Comparison of ENCODE assay signal across 25 cellular contexts in the genomic region with DNA sequence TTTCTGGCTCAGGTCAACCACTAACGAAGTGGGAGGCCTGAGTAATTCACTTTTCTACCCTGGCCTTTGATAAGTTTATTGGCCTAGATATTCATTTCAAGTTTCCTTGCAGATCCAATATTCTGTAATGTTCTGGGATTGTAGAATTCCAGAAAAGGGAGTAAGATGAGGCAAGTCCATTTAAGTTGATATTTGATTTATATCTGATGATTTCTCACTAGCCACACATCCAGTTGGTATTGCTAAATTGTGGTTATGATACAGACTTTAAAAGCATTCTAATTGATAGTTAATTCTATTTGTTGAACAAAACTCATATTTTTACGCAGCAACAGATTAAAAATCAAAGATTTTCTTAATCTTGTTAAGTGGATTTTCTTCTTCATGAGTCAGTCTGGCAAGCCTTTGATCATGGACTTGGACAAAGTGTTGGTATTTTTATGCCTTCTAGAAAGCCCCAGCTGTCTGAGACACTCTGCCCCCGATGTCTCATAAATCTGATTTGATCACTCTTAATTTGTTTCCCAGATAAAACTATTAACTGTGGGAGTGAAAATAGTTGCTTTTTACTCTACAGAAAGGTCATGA.
"Had no signal": no experiment of that assay in that cellular context is flagged by ENCODE, and none has a peak within 500 bp of the region (broad histone marks: within the 10 kb centered on the region; RNA-seq: fewer than 3 reads in every experiment).

No MANE protein-coding gene starts in this region.

- H3K27me3 Mint-ChIP-seq: dendritic cell treated with granulocyte-macrophage colony-stimulating factor and Interleukin-4, amounts not matched to agents 40 ng/mL and 50 ng/mL, for 4 days; progenitor cell of endocrine pancreas had no signal

- DNase-seq: activated B cell treated with CpG ODN at 0.5 μM for 24 hours; activated CD4-positive, alpha-beta T cell treated with anti-CD3 and anti-CD28 coated beads, Interleukin-2, amount 50 U/mL, for 1 hour; activated CD8-positive, alpha-beta T cell treated with anti-CD3 and anti-CD28 coated beads for 36 hours; activated gamma-delta T cell treated with Interleukin-2 at 50 U/mL for 16 hours; activated naive CD8-positive, alpha-beta T cell treated with anti-CD3 and anti-CD28 coated beads, Interleukin-2, amount 50 U/mL, for 24 hours; activated T-cell treated with anti-CD3 and anti-CD28 coated beads, Interleukin-2, amount 50 U/mL, for 4 hours; amygdala; effector CD4-positive, alpha-beta T cell; esophagus squamous epithelium; gastrocnemius medialis; islet precursor cell; mammary epithelial cell; naive B cell; ovary; spleen; stimulated activated naive CD4-positive, alpha-beta T cell; tibial artery; upper lobe of right lung had no signal

- FAIRE-seq: bronchial epithelial cell had no signal

- H3K9me3 Mint-ChIP-seq: activated B cell treated with CpG ODN at 0.5 μM for 24 hours; activated CD8-positive, alpha-beta T cell treated with anti-CD3 and anti-CD28 coated beads for 36 hours; activated naive CD4-positive, alpha-beta T cell treated with anti-CD3 and anti-CD28 coated beads, Interleukin-2, amount 50 U/mL, for 24 hours; activated naive CD8-positive, alpha-beta T cell treated with anti-CD3 and anti-CD28 coated beads, Interleukin-2, amount 50 U/mL, for 24 hours; activated T-cell treated with anti-CD3 and anti-CD28 coated beads, Interleukin-2, amount 50 U/mL, for 4 hours; activated T-helper 17 cell treated with anti-CD3 and anti-CD28 coated beads, Interleukin-2, amount 50 U/mL, for 72 hours; central memory CD8-positive, alpha-beta T cell; dendritic cell treated with granulocyte-macrophage colony-stimulating factor and Interleukin-4, amounts not matched to agents 40 ng/mL and 50 ng/mL, for 4 days; T-helper 2 cell treated with Interferon-gamma antibody and Interleukin-4, amounts not matched to agents 5 μg/mL and 100 μg/mL, for 36 hours had no signal

- H3K4me1 Mint-ChIP-seq: activated B cell treated with CpG ODN at 0.5 μM for 24 hours; activated naive CD4-positive, alpha-beta T cell treated with anti-CD3 and anti-CD28 coated beads, Interleukin-2, amount 50 U/mL, for 24 hours; activated naive CD8-positive, alpha-beta T cell treated with anti-CD3 and anti-CD28 coated beads, Interleukin-2, amount 50 U/mL, for 24 hours; activated T-helper 17 cell treated with anti-CD3 and anti-CD28 coated beads, Interleukin-2, amount 50 U/mL, for 72 hours; central memory CD8-positive, alpha-beta T cell; naive B cell had no signal

- H3K4me3 Mint-ChIP-seq: activated B cell treated with CpG ODN at 0.5 μM for 24 hours; activated CD8-positive, alpha-beta T cell treated with anti-CD3 and anti-CD28 coated beads for 36 hours; activated naive CD4-positive, alpha-beta T cell treated with anti-CD3 and anti-CD28 coated beads, Interleukin-2, amount 50 U/mL, for 24 hours; activated naive CD8-positive, alpha-beta T cell treated with anti-CD3 and anti-CD28 coated beads, Interleukin-2, amount 50 U/mL, for 24 hours; activated T-cell treated with anti-CD3 and anti-CD28 coated beads, Interleukin-2, amount 50 U/mL, for 4 hours; activated T-helper 17 cell treated with anti-CD3 and anti-CD28 coated beads, Interleukin-2, amount 50 U/mL, for 72 hours; central memory CD8-positive, alpha-beta T cell; dendritic cell treated with granulocyte-macrophage colony-stimulating factor and Interleukin-4, amounts not matched to agents 40 ng/mL and 50 ng/mL, for 4 days; naive B cell; T-helper 2 cell treated with Interferon-gamma antibody and Interleukin-4, amounts not matched to agents 5 μg/mL and 100 μg/mL, for 36 hours had no signal

- H3K36me3 Mint-ChIP-seq: activated naive CD4-positive, alpha-beta T cell treated with anti-CD3 and anti-CD28 coated beads, Interleukin-2, amount 50 U/mL, for 24 hours; naive B cell had no signal

- H3K27ac Mint-ChIP-seq: activated B cell treated with CpG ODN at 0.5 μM for 24 hours; activated CD8-positive, alpha-beta T cell treated with anti-CD3 and anti-CD28 coated beads for 36 hours; activated naive CD4-positive, alpha-beta T cell treated with anti-CD3 and anti-CD28 coated beads, Interleukin-2, amount 50 U/mL, for 24 hours; activated naive CD8-positive, alpha-beta T cell treated with anti-CD3 and anti-CD28 coated beads, Interleukin-2, amount 50 U/mL, for 24 hours; activated T-helper 17 cell treated with anti-CD3 and anti-CD28 coated beads, Interleukin-2, amount 50 U/mL, for 72 hours; dendritic cell treated with granulocyte-macrophage colony-stimulating factor and Interleukin-4, amounts not matched to agents 40 ng/mL and 50 ng/mL, for 4 days; naive B cell; progenitor cell of endocrine pancreas; T-helper 2 cell treated with Interferon-gamma antibody and Interleukin-4, amounts not matched to agents 5 μg/mL and 100 μg/mL, for 36 hours had no signal
